ENCODE assay signal across 8 cellular contexts in genomic region chr21:27802816-27803475, GRCh38.
A peak's percentile ranks its signal among the peaks of the same experiment; 100 is the strongest.
DNase-seq lines count a peak whose midpoint lies in the region; ATAC-seq and TF ChIP-seq lines count a peak whose summit lies in the region.

No MANE protein-coding gene starts in this region.

- POLR2A ChIA-PET in PC-9 (lab: Charles Lee; ENCODE audit: unreplicated experiment) = interaction anchor here (0.6 kb wide), 1 partner anchor 16 kb away, joined by 4 read pairs; no protein-coding TSS in a partner anchor

- H3K27me3 ChIP-seq in ascending aorta (no peaks in the 10 kb centered on the region), PC-9 (ENCODE audit: insufficient read depth, low read depth) (no peaks in the 10 kb centered on the region)

- peak; percentile 59 for TF ChIP-seq CTCF in GM12873 (IDR thresholded peaks at IDR 0.05; ENCODE audit: insufficient read depth, low read depth, low read length, missing control alignments)
- peak in 2 of 3 experiments; percentile 16 to 36 for TF ChIP-seq CTCF in ascending aorta (IDR thresholded peaks at IDR 0.05)
- no peak; the same call in 1 of the 2 replicates for TF ChIP-seq CTCF in PC-9 (conservative IDR thresholded peaks at IDR 0.05)

- intact Hi-C loops in ascending aorta (cut with DNase I) (no loop called here), left colon (cut with DNase I, micrococcal nuclease) (no loop called here), PC-9 (cut with micrococcal nuclease; ENCODE audit: unreplicated experiment) (no loop called here)

- ATAC-seq in left colon (peak; percentile 70), GM21825 (IDR thresholded peaks at IDR 0.05; ENCODE audit: unreplicated experiment) (no peak), HG03045 (IDR thresholded peaks at IDR 0.05; ENCODE audit: unreplicated experiment) (no peak)

- H3K9me2 ChIP-seq in PC-9 (ENCODE audit: insufficient read depth) = no peaks in the 10 kb centered on the region

- H3K79me2 ChIP-seq in PC-9 (ENCODE audit: low read depth) = no peaks in the 10 kb centered on the region

- peak; percentile 8 to 18 for DNase-seq in AML-193 (lab: John Stamatoyannopoulos, UW)
- peak; percentile 70 for DNase-seq in NAMALWA (ENCODE audit: low spot score)
- DNase-seq in ascending aorta (ENCODE audit: low spot score in 2 of 2) = no peak
- peak in 1 of 2 donors; percentile 31 for DNase-seq in left colon
- DNase-seq in PC-9 = no peak

- CTCF ChIA-PET in PC-9 (lab: Charles Lee) = no interaction called here

- no peaks in the 10 kb centered on the region for H4K20me1 ChIP-seq in PC-9 (ENCODE audit: insufficient read depth)

- no peak overlapping the region for H3K27ac ChIP-seq in ascending aorta
- H3K27ac ChIP-seq in PC-9 = no peak overlapping the region

- H3K4me3 ChIP-seq in ascending aorta (no peak overlapping the region), PC-9 (no peak overlapping the region)

- no TSS peak for BruUV-seq in PC-9 (replicated peaks; lab: Mats Ljungman, UMichigan)

- H3K4me2 ChIP-seq in PC-9 = no peak overlapping the region

- no peaks in the 10 kb centered on the region for H3K4me1 ChIP-seq in ascending aorta
- no peaks in the 10 kb centered on the region for H3K4me1 ChIP-seq in PC-9 (replicated peaks; ENCODE audit: insufficient read depth)

- H3K36me3 ChIP-seq in ascending aorta = no peaks in the 10 kb centered on the region
- no peaks in the 10 kb centered on the region for H3K36me3 ChIP-seq in PC-9 (ENCODE audit: low read depth)

- no peak overlapping the region for H2AFZ ChIP-seq in PC-9

- no peaks in the 10 kb centered on the region for H3K9me3 ChIP-seq in ascending aorta
- H3K9me3 ChIP-seq in PC-9 (ENCODE audit: insufficient read depth, low read depth) = no peaks in the 10 kb centered on the region

- H3F3A ChIP-seq in PC-9 (ENCODE audit: insufficient read depth, low read depth) = no peaks in the 10 kb centered on the region

Comparison
In these comparisons a context has a peak if more than half of its experiments do, and no peak if none do; other contexts are left out.
1. DNase-seq: peak in AML-193 (2 of 2) and NAMALWA (single experiment); none in ascending aorta (0 of 2) and PC-9 (0 of 2).